In the genomic region with DNA sequence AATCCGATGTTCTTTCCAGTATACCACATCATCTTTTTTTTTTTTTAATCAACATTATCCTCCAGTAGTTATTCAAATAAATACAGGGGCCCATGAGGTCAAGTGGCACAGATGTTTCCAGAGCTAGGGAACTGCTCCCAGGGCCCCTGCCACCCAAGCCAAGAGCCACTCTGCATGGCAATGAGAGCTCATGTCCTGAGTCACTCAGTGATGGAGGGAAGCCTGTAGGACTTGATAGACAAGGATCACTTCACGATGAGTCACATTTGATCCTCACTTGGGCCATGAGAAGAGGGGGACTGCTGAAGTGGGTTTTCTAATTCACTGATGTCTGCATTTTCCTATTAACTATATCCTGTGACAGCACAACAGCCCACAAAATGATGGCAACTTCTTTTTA, we compare ENCODE assay signal across 21 cellular contexts.
"Had no signal": no experiment of that assay in that cellular context is flagged by ENCODE, and none has a peak within 500 bp of the region (broad histone marks: within the 10 kb centered on the region; RNA-seq: fewer than 3 reads in every experiment).

No MANE protein-coding gene starts in this region.

- H3K79me2 ChIP-seq: hepatocyte had no signal

- ATAC-seq: stimulated activated naive CD8-positive, alpha-beta T cell treated with anti-CD3 and anti-CD28 coated beads, Interleukin-15, Interleukin-2, amounts not matched to agents 100 U/mL and 50 U/mL, for 24 hours had no signal

- DNase-seq: activated CD4-positive, alpha-beta T cell treated with anti-CD3 and anti-CD28 coated beads for 1 hour; activated CD8-positive, alpha-beta memory T cell treated with anti-CD3 and anti-CD28 coated beads for 24 hours; activated CD8-positive, alpha-beta memory T cell treated with anti-CD3 and anti-CD28 coated beads, Interleukin-2, amount 50 U/mL, for 48 hours; activated gamma-delta T cell; cerebellar nuclear complex; effector CD4-positive, alpha-beta T cell; esophagus squamous epithelium; nucleus accumbens; posterior cingulate gyrus; retina; stimulated activated CD4-positive, alpha-beta T cell treated with anti-CD3 and anti-CD28 coated beads, Interleukin-12 subunit alpha, Interleukin-12 subunit beta, amount 100 ng/mL, for 4 hours; stimulated activated CD4-positive, alpha-beta T cell treated with anti-CD3 and anti-CD28 coated beads, Interleukin-1b, Interleukin-23, amount 100 ng/mL, for 48 hours; stimulated activated naive CD8-positive, alpha-beta T cell treated with anti-CD3 and anti-CD28 coated beads, Interleukin-15, Interleukin-2, amounts not matched to agents 100 U/mL and 50 U/mL, for 24 hours; substantia nigra; T-helper 1 cell; T1000; transverse colon had no signal

- H3K27ac ChIP-seq: ascending aorta, esophagus squamous epithelium, hepatocyte, transverse colon, VCaP had no signal

- H3K4me2 ChIP-seq: hepatocyte had no signal

- H2AFZ ChIP-seq: hepatocyte had no signal

- H3K4me3 ChIP-seq: ascending aorta, esophagus squamous epithelium, hepatocyte, lung, transverse colon had no signal

- H3K27me3 ChIP-seq: ascending aorta, hepatocyte, transverse colon had no signal

- H3K9me3 ChIP-seq: ascending aorta, esophagus squamous epithelium, transverse colon had no signal

- H3K36me3 ChIP-seq: ascending aorta, esophagus squamous epithelium, transverse colon had no signal
